In genomic region chr2:48452108-48452507, GRCh38 we compare ENCODE assay signal across 13 cellular contexts. TPM values are rescaled to one million over a fixed set of nuclear protein-coding genes. Genes with fewer than 3 reads are reported as not detected.
A peak's percentile ranks its signal among the peaks of the same experiment; 100 is the strongest.
DNase-seq lines count a peak whose midpoint lies in the region; ATAC-seq and TF ChIP-seq lines count a peak whose summit lies in the region.
"Had no signal": no experiment of that assay in that cellular context is flagged by ENCODE, and none has a peak within 500 bp of the region (broad histone marks: within the 10 kb centered on the region; RNA-seq: fewer than 3 reads in every experiment).

No MANE protein-coding gene starts in this region.

- ATAC-seq in activated CD8-positive, alpha-beta T cell treated with anti-CD3 and anti-CD28 coated beads, Interleukin-2, amount 10 ng/mL, durations not matched to agents 7 days and 5 days, result no peak
- no peak for ATAC-seq in activated CD8-positive, alpha-beta T cell treated with anti-CD3 and anti-CD28 coated beads for 36 hours
- ATAC-seq: A549, natural killer cell had no signal

- intact Hi-C loops in activated CD8-positive, alpha-beta T cell treated with anti-CD3 and anti-CD28 coated beads for 36 hours (cut with micrococcal nuclease), result no loop called here

- H3K9ac ChIP-seq in endodermal cell (ENCODE audit: extremely low read depth, low read length, poor library complexity, severe bottlenecking), result no peak overlapping the region

- H3K4me1 Mint-ChIP-seq in activated CD8-positive, alpha-beta T cell treated with anti-CD3 and anti-CD28 coated beads, Interleukin-2, amount 10 ng/mL, durations not matched to agents 7 days and 5 days (ENCODE audit: low read depth), result peaks cover 51% of the 10 kb centered on the region
- H3K4me1 Mint-ChIP-seq in activated CD8-positive, alpha-beta T cell treated with anti-CD3 and anti-CD28 coated beads for 36 hours (ENCODE audit: low read depth), result peaks cover 37% of the 10 kb centered on the region
- H3K4me1 Mint-ChIP-seq in endodermal cell, result peaks cover 23% of the 10 kb centered on the region
- peaks cover 9% of the 10 kb centered on the region for H3K4me1 Mint-ChIP-seq in nephron progenitor cell

- peaks cover 53% of the 10 kb centered on the region for H3K36me3 ChIP-seq in endodermal cell (ENCODE audit: control insufficient read depth, insufficient read depth, low read length)
- peaks cover 14% of the 10 kb centered on the region for H3K36me3 ChIP-seq in MG63

- H3K9me3 ChIP-seq in endodermal cell (ENCODE audit: control insufficient read depth, low read length) (no peaks in the 10 kb centered on the region), MG63 (no peaks in the 10 kb centered on the region)
- H3K9me3 ChIP-seq: A549, upper lobe of left lung had no signal

- H3K27ac Mint-ChIP-seq in activated CD8-positive, alpha-beta T cell treated with anti-CD3 and anti-CD28 coated beads, Interleukin-2, amount 10 ng/mL, durations not matched to agents 7 days and 5 days, result peak overlapping the region; percentile 57
- H3K27ac Mint-ChIP-seq in activated CD8-positive, alpha-beta T cell treated with anti-CD3 and anti-CD28 coated beads for 36 hours, result no peak overlapping the region
- H3K27ac Mint-ChIP-seq in endodermal cell, result peak overlapping the region; percentile 46
- H3K27ac Mint-ChIP-seq in nephron progenitor cell, result no peak overlapping the region
- H3K27ac Mint-ChIP-seq: natural killer cell had no signal

- no peaks in the 10 kb centered on the region for H3K27me3 Mint-ChIP-seq in activated CD8-positive, alpha-beta T cell treated with anti-CD3 and anti-CD28 coated beads, Interleukin-2, amount 10 ng/mL, durations not matched to agents 7 days and 5 days (ENCODE audit: low read depth)
- no peaks in the 10 kb centered on the region for H3K27me3 Mint-ChIP-seq in activated CD8-positive, alpha-beta T cell treated with anti-CD3 and anti-CD28 coated beads for 36 hours
- H3K27me3 Mint-ChIP-seq in endodermal cell (ENCODE audit: insufficient read depth) (no peaks in the 10 kb centered on the region), nephron progenitor cell (ENCODE audit: low read depth, poor library complexity) (no peaks in the 10 kb centered on the region)

- H3K36me3 Mint-ChIP-seq in activated CD8-positive, alpha-beta T cell treated with anti-CD3 and anti-CD28 coated beads, Interleukin-2, amount 10 ng/mL, durations not matched to agents 7 days and 5 days (ENCODE audit: low read depth), result peaks cover 56% of the 10 kb centered on the region
- H3K36me3 Mint-ChIP-seq in activated CD8-positive, alpha-beta T cell treated with anti-CD3 and anti-CD28 coated beads for 36 hours (ENCODE audit: low read depth), result peaks cover 30% of the 10 kb centered on the region
- H3K36me3 Mint-ChIP-seq in endodermal cell (ENCODE audit: low read depth) (peaks cover 40% of the 10 kb centered on the region), nephron progenitor cell (ENCODE audit: low read depth) (peaks cover 26% of the 10 kb centered on the region)

- DNase-seq in activated CD8-positive, alpha-beta T cell treated with anti-CD3 and anti-CD28 coated beads, Interleukin-2, amount 10 ng/mL, durations not matched to agents 7 days and 5 days, result no peak
- no peak for DNase-seq in activated CD8-positive, alpha-beta T cell treated with anti-CD3 and anti-CD28 coated beads for 36 hours
- DNase-seq in NCI-H69 (lab: John Stamatoyannopoulos, UW) (peak; percentile 88), endodermal cell (no peak), substantia nigra (lab: John Stamatoyannopoulos, UW) (no peak), SW480 (ENCODE audit: low spot score) (no peak), nephron progenitor cell (no peak), MG63 (no peak)
- DNase-seq: foreskin melanocyte, natural killer cell, NCI-H187 treated with DMSO at 0.1 percent for 48 hours, upper lobe of left lung had no signal

- no peak overlapping the region for H3K4me3 Mint-ChIP-seq in activated CD8-positive, alpha-beta T cell treated with anti-CD3 and anti-CD28 coated beads, Interleukin-2, amount 10 ng/mL, durations not matched to agents 7 days and 5 days
- H3K4me3 Mint-ChIP-seq in activated CD8-positive, alpha-beta T cell treated with anti-CD3 and anti-CD28 coated beads for 36 hours, result no peak overlapping the region
- H3K4me3 Mint-ChIP-seq in endodermal cell, result peak overlapping the region; percentile 15
- H3K4me3 Mint-ChIP-seq in nephron progenitor cell, result no peak overlapping the region
- H3K4me3 Mint-ChIP-seq: natural killer cell had no signal

- WGBS in endodermal cell (ENCODE audit: insufficient coverage in 1 of 2, insufficient read length in 1 of 2), 2 experiments, result 68% methylated on average over 3 of the region's 4 CpGs; no CpG with 5 or more reads in 1 of the 2 experiments

- H3K4me1 ChIP-seq in endodermal cell (ENCODE audit: control insufficient read depth, insufficient read depth, low read length), result peaks cover 10% of the 10 kb centered on the region

- H3K27me3 ChIP-seq in endodermal cell (ENCODE audit: control insufficient read depth, insufficient read depth, low read length, poor library complexity, severe bottlenecking) (no peaks in the 10 kb centered on the region), MG63 (no peaks in the 10 kb centered on the region)
- H3K27me3 ChIP-seq: upper lobe of left lung had no signal

- no peak for TF ChIP-seq CTCF in activated CD8-positive, alpha-beta T cell treated with anti-CD3 and anti-CD28 coated beads for 36 hours (IDR thresholded peaks at IDR 0.05)
- TF ChIP-seq CTCF in endodermal cell (conservative IDR thresholded peaks at IDR 0.05) (no peak), nephron progenitor cell (IDR thresholded peaks at IDR 0.05) (no peak)

- H3K4me3 ChIP-seq in endodermal cell (ENCODE audit: low read length) (peak overlapping the region; percentile 43), MG63 (no peak overlapping the region)
- H3K4me3 ChIP-seq: A549, upper lobe of left lung had no signal

- no peaks in the 10 kb centered on the region for H3K9me3 Mint-ChIP-seq in activated CD8-positive, alpha-beta T cell treated with anti-CD3 and anti-CD28 coated beads, Interleukin-2, amount 10 ng/mL, durations not matched to agents 7 days and 5 days (ENCODE audit: insufficient read depth)
- no peaks in the 10 kb centered on the region for H3K9me3 Mint-ChIP-seq in activated CD8-positive, alpha-beta T cell treated with anti-CD3 and anti-CD28 coated beads for 36 hours
- H3K9me3 Mint-ChIP-seq in endodermal cell, result no peaks in the 10 kb centered on the region
- no peaks in the 10 kb centered on the region for H3K9me3 Mint-ChIP-seq in nephron progenitor cell
- H3K9me3 Mint-ChIP-seq: natural killer cell had no signal

- H3K27ac ChIP-seq in endodermal cell (ENCODE audit: low read depth, low read length), result peak overlapping the region; percentile 16
- peak overlapping the region; percentile 63 for H3K27ac ChIP-seq in substantia nigra (ENCODE audit: low read depth, low read length, poor library complexity, severe bottlenecking)
- H3K27ac ChIP-seq: A549, upper lobe of left lung had no signal

- CTCF ChIA-PET in activated CD8-positive, alpha-beta T cell treated with anti-CD3 and anti-CD28 coated beads, Interleukin-2, amount 10 ng/mL, durations not matched to agents 7 days and 5 days (lab: Charles Lee), result interaction anchor here (1.3 kb wide), 1 partner anchor 18 kb away, joined by 3 read pairs; no protein-coding TSS in a partner anchor
- CTCF ChIA-PET in activated CD8-positive, alpha-beta T cell treated with anti-CD3 and anti-CD28 coated beads for 36 hours (lab: Charles Lee), result no interaction called here

- POLR2A ChIA-PET in activated CD8-positive, alpha-beta T cell treated with anti-CD3 and anti-CD28 coated beads, Interleukin-2, amount 10 ng/mL, durations not matched to agents 7 days and 5 days (lab: Charles Lee), result no interaction called here
- POLR2A ChIA-PET in activated CD8-positive, alpha-beta T cell treated with anti-CD3 and anti-CD28 coated beads for 36 hours (lab: Charles Lee), result no interaction called here

RNA-seq across cellular contexts. Expression of gene PPP1R21, which starts 11.5 kb away (rescaled TPM):
- total RNA-seq in activated CD8-positive, alpha-beta T cell treated with anti-CD3 and anti-CD28 coated beads, Interleukin-2, amount 10 ng/mL, durations not matched to agents 7 days and 5 days, result 10 to 100 TPM; 43.8 to 49.5 TPM
- total RNA-seq in activated CD8-positive, alpha-beta T cell treated with anti-CD3 and anti-CD28 coated beads for 36 hours, result 10 to 100 TPM; 22.6 to 24.4 TPM
- total RNA-seq in endodermal cell, result 10 to 100 TPM; 26.1 to 39.0 TPM
- 18.9 TPM for polyA plus RNA-seq in endodermal cell (2013, experiment 1 of 2)
- polyA plus RNA-seq in endodermal cell (2013, experiment 2 of 2), result 19.3 TPM
- 6.4 and 21.9 TPM in 2 replicates for total RNA-seq in MG63 (2014; rRNA removed; shearing (Covaris generic); ENCODE audit: low replicate concordance)

Comparison
In these comparisons a context has a peak if more than half of its experiments do, and no peak if none do; other contexts are left out.
1. H3K27ac Mint-ChIP-seq: peak in activated CD8-positive, alpha-beta T cell treated with anti-CD3 and anti-CD28 coated beads, Interleukin-2, amount 10 ng/mL, durations not matched to agents 7 days and 5 days (single experiment) and endodermal cell (single experiment); none in activated CD8-positive, alpha-beta T cell treated with anti-CD3 and anti-CD28 coated beads for 36 hours (single experiment) and nephron progenitor cell (single experiment).